Comparison of ENCODE assay signal across 15 cellular contexts in the genomic region with DNA sequence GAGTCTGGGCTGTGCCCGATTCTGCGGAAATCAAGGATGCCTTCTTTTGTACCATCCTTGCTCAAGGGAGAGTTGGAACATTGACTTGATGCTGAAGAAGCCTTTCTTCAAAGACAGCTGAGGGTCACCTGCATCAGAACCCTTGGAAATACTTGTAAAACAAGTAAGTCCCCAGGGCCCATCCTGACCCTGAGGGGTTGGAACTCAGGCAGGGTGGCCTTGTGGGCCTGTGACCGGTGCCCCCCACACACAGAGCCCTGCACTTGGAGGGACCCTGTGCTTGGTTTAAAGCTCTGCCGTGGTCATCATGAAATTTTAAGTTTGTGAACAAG. TPM values are rescaled to one million over a fixed set of nuclear protein-coding genes. Genes with fewer than 3 reads are reported as not detected.
A peak's percentile ranks its signal among the peaks of the same experiment; 100 is the strongest.
DNase-seq lines count a peak whose midpoint lies in the region; ATAC-seq and TF ChIP-seq lines count a peak whose summit lies in the region.
"Had no signal": no experiment of that assay in that cellular context is flagged by ENCODE, and none has a peak within 500 bp of the region (broad histone marks: within the 10 kb centered on the region; RNA-seq: fewer than 3 reads in every experiment).

No MANE protein-coding gene starts in this region.

- no peak overlapping the region for H3K4me3 ChIP-seq in CD4-positive, CD25-positive, alpha-beta regulatory T cell (ENCODE audit: low read depth, low read length)
- H3K4me3 ChIP-seq in OCI-LY1 (ENCODE audit: low read depth, low read length, poor library complexity, severe bottlenecking) (no peak overlapping the region), colonic mucosa (no peak overlapping the region), trophoblast cell (ENCODE audit: low read depth, low read length) (no peak overlapping the region)
- H3K4me3 ChIP-seq: gastrocnemius medialis, SJCRH30, tibial artery had no signal

- peak overlapping the region; percentile 51 for H4K91ac ChIP-seq in trophoblast cell (ENCODE audit: low read depth, low read length)

- H3K4ac ChIP-seq in trophoblast cell (ENCODE audit: low read depth, low read length): peak overlapping the region; percentile 40

- peak in 1 of 3 donors; percentile 7 for DNase-seq in CD4-positive, CD25-positive, alpha-beta regulatory T cell
- DNase-seq in colonic mucosa (peak; percentile 4), trophoblast cell (no peak), NCI-H510A (lab: John Stamatoyannopoulos, UW) (no peak)
- DNase-seq: gastrocnemius medialis, GDM1, NCI-H1048, SJCRH30, tibial artery had no signal

- no peak for TF ChIP-seq CTCF in OCI-LY1 (IDR thresholded peaks at IDR 0.05; ENCODE audit: low read length)
- TF ChIP-seq CTCF in colonic mucosa (IDR thresholded peaks at IDR 0.05): no peak

- H3F3A ChIP-seq in OCI-LY1 (ENCODE audit: insufficient read depth, low read length): no peaks in the 10 kb centered on the region

- peak overlapping the region in 1 of 4 donors; percentile 45 for H3K4me3 Mint-ChIP-seq in CD4-positive, CD25-positive, alpha-beta regulatory T cell
- H3K4me3 Mint-ChIP-seq: activated T-cell treated with anti-CD3 and anti-CD28 coated beads, Interleukin-2, amount 50 U/mL, for 4 hours; memory B cell had no signal

- intact Hi-C loops in colonic mucosa (cut with DNase I): no loop called here

- H2AK5ac ChIP-seq in trophoblast cell (ENCODE audit: low read length): no peak overlapping the region

- H3K79me2 ChIP-seq in OCI-LY1 (ENCODE audit: insufficient read depth, low read length) (no peaks in the 10 kb centered on the region), trophoblast cell (ENCODE audit: control insufficient read depth, insufficient read depth, low read length, poor library complexity) (no peaks in the 10 kb centered on the region)

- no peak overlapping the region for H4K8ac ChIP-seq in trophoblast cell (ENCODE audit: low read depth, low read length)

- H2BK120ac ChIP-seq in trophoblast cell (ENCODE audit: insufficient read depth, low read length, poor library complexity): peak overlapping the region; percentile 6

- no peaks in the 10 kb centered on the region for H4K20me1 ChIP-seq in OCI-LY1 (ENCODE audit: insufficient read depth, low read length)

- peak overlapping the region in 2 of 3 donors; percentile 32 to 60 for H3K27ac Mint-ChIP-seq in CD4-positive, CD25-positive, alpha-beta regulatory T cell
- H3K27ac Mint-ChIP-seq: memory B cell had no signal

- no peak overlapping the region for H4K12ac ChIP-seq in trophoblast cell (ENCODE audit: low read depth, low read length)

- H2BK12ac ChIP-seq in trophoblast cell (ENCODE audit: low read length): peak overlapping the region; percentile 62

- no peak overlapping the region for H3K27ac ChIP-seq in CD4-positive, CD25-positive, alpha-beta regulatory T cell (ENCODE audit: insufficient read depth, low read length, poor library complexity, severe bottlenecking)
- H3K27ac ChIP-seq in OCI-LY1 (ENCODE audit: low read depth, low read length, poor library complexity, severe bottlenecking): peak overlapping the region; percentile 79
- no peak overlapping the region for H3K27ac ChIP-seq in colonic mucosa
- no peak overlapping the region for H3K27ac ChIP-seq in trophoblast cell (ENCODE audit: low read depth, low read length)
- H3K27ac ChIP-seq: SJCRH30, tibial artery had no signal

- peaks cover 3% of the 10 kb centered on the region for H3K79me1 ChIP-seq in trophoblast cell (ENCODE audit: low read length)

- peaks cover 7% of the 10 kb centered on the region for H3K36me3 ChIP-seq in CD4-positive, CD25-positive, alpha-beta regulatory T cell (ENCODE audit: control insufficient read depth, insufficient read depth, low read length)
- no peaks in the 10 kb centered on the region for H3K36me3 ChIP-seq in OCI-LY1 (ENCODE audit: insufficient read depth, low read length)
- H3K36me3 ChIP-seq in colonic mucosa: no peaks in the 10 kb centered on the region
- H3K36me3 ChIP-seq in trophoblast cell (ENCODE audit: control insufficient read depth in 1 of 2, insufficient read depth in 2 of 2, low read length in 2 of 2): no peaks in the 10 kb centered on the region
- H3K36me3 ChIP-seq: gastrocnemius medialis, SJCRH30, tibial artery had no signal

- H3K4me2 ChIP-seq in OCI-LY1 (ENCODE audit: low read length) (peak overlapping the region; percentile 20; the same call in 1 of the 2 replicates), trophoblast cell (ENCODE audit: low read length) (no peak overlapping the region)

- H3K27me3 Mint-ChIP-seq in CD4-positive, CD25-positive, alpha-beta regulatory T cell: no peaks in the 10 kb centered on the region
- H3K27me3 Mint-ChIP-seq: memory B cell had no signal

- H3K9ac ChIP-seq in OCI-LY1 (ENCODE audit: low read length) (peak overlapping the region; percentile 8; the same call in 1 of the 2 replicates), colonic mucosa (ENCODE audit: low read depth in 2 of 2, low read length in 2 of 2) (no peak overlapping the region), trophoblast cell (ENCODE audit: low read length) (no peak overlapping the region)

- no peak overlapping the region for H2BK5ac ChIP-seq in trophoblast cell (ENCODE audit: low read depth, low read length, poor library complexity)

- H3K23ac ChIP-seq in trophoblast cell (ENCODE audit: low read length): no peak overlapping the region

- H3K4me1 ChIP-seq in CD4-positive, CD25-positive, alpha-beta regulatory T cell (ENCODE audit: control insufficient read depth, insufficient read depth, low read length, poor library complexity, severe bottlenecking): peaks cover 19% of the 10 kb centered on the region
- H3K4me1 ChIP-seq in OCI-LY1 (ENCODE audit: insufficient read depth, low read length, severe bottlenecking) (peaks cover 34% of the 10 kb centered on the region), colonic mucosa (no peaks in the 10 kb centered on the region), trophoblast cell (ENCODE audit: control insufficient read depth in 1 of 2, insufficient read depth in 2 of 2, low read length in 2 of 2) (peaks cover 12 to 13% of the 10 kb centered on the region in 2 experiments)
- H3K4me1 ChIP-seq: SJCRH30 had no signal

- ATAC-seq in CD4-positive, CD25-positive, alpha-beta regulatory T cell (ENCODE audit: low read depth in 2 of 2): no peak
- ATAC-seq in GM18868 (IDR thresholded peaks at IDR 0.05; ENCODE audit: unreplicated experiment) (no peak), HG03095 (IDR thresholded peaks at IDR 0.05; ENCODE audit: unreplicated experiment) (no peak), GM18909 (IDR thresholded peaks at IDR 0.05; ENCODE audit: poor library complexity, unreplicated experiment) (no peak)

- WGBS in trophoblast cell (ENCODE audit: extremely low coverage, insufficient coverage, insufficient read length): no CpG with 5 or more reads among the region's 4 CpGs

- peaks cover 14 to 31% (median 18%) of the 10 kb centered on the region in 4 donors for H3K4me1 Mint-ChIP-seq in CD4-positive, CD25-positive, alpha-beta regulatory T cell

- no peak overlapping the region for H3K18ac ChIP-seq in trophoblast cell (ENCODE audit: low read length)

- H3K9me2 ChIP-seq in OCI-LY1 (ENCODE audit: low read depth, low read length): no peaks in the 10 kb centered on the region

- peaks cover 0 to 14% (median 1%) of the 10 kb centered on the region in 7 donors for H3K9me3 Mint-ChIP-seq in CD4-positive, CD25-positive, alpha-beta regulatory T cell
- H3K9me3 Mint-ChIP-seq: memory B cell had no signal

- H3K9me3 ChIP-seq in CD4-positive, CD25-positive, alpha-beta regulatory T cell (ENCODE audit: control insufficient read depth in 2 of 2, low read length in 2 of 2): peaks cover 3 to 4% of the 10 kb centered on the region in 2 experiments
- H3K9me3 ChIP-seq in OCI-LY1 (ENCODE audit: low read length) (no peaks in the 10 kb centered on the region), colonic mucosa (no peaks in the 10 kb centered on the region), trophoblast cell (ENCODE audit: insufficient read depth, low read depth, low read length) (peaks cover 2% of the 10 kb centered on the region)
- H3K9me3 ChIP-seq: SJCRH30 had no signal

- H3K27me3 ChIP-seq in CD4-positive, CD25-positive, alpha-beta regulatory T cell (ENCODE audit: control insufficient read depth, insufficient read depth, low read length): no peaks in the 10 kb centered on the region
- H3K27me3 ChIP-seq in OCI-LY1 (ENCODE audit: insufficient read depth, low read length): no peaks in the 10 kb centered on the region
- no peaks in the 10 kb centered on the region for H3K27me3 ChIP-seq in colonic mucosa
- no peaks in the 10 kb centered on the region for H3K27me3 ChIP-seq in trophoblast cell (ENCODE audit: insufficient read depth, low read length)
- H3K27me3 ChIP-seq: gastrocnemius medialis, SJCRH30, tibial artery had no signal

- H3K36me3 Mint-ChIP-seq in CD4-positive, CD25-positive, alpha-beta regulatory T cell: peaks cover 19% of the 10 kb centered on the region

- peak overlapping the region; percentile 29 for H3K14ac ChIP-seq in trophoblast cell (ENCODE audit: low read length)

- H2AFZ ChIP-seq in OCI-LY1 (ENCODE audit: low read length) (no peak overlapping the region), trophoblast cell (ENCODE audit: insufficient read depth, low read length, poor library complexity) (no peak overlapping the region)

RNA-seq across cellular contexts. Expression of a gene that starts 56.9 kb away (rescaled TPM):
- 5.1 TPM for total RNA-seq in CD4-positive, CD25-positive, alpha-beta regulatory T cell
- 1 to 10 TPM; 2.5 to 5.9 (median 5.2) TPM for polyA plus RNA-seq in CD4-positive, CD25-positive, alpha-beta regulatory T cell
- total RNA-seq in colonic mucosa: 10 to 100 TPM; 77.1 to 79.1 TPM
- 104 and 108 TPM in 2 replicates for polyA plus RNA-seq in trophoblast cell (2013)

Comparison
In these comparisons a context has a peak if more than half of its experiments do, and no peak if none do; other contexts are left out.
1. RNA of a gene that starts 56.9 kb away (total RNA-seq): 77.1 to 79.1 TPM in colonic mucosa; 5.1 TPM in CD4-positive, CD25-positive, alpha-beta regulatory T cell (single experiment); every median in the first group is over 10 times any median in the second.